ENCODE assay signal across 1 cellular context in the genomic region with DNA sequence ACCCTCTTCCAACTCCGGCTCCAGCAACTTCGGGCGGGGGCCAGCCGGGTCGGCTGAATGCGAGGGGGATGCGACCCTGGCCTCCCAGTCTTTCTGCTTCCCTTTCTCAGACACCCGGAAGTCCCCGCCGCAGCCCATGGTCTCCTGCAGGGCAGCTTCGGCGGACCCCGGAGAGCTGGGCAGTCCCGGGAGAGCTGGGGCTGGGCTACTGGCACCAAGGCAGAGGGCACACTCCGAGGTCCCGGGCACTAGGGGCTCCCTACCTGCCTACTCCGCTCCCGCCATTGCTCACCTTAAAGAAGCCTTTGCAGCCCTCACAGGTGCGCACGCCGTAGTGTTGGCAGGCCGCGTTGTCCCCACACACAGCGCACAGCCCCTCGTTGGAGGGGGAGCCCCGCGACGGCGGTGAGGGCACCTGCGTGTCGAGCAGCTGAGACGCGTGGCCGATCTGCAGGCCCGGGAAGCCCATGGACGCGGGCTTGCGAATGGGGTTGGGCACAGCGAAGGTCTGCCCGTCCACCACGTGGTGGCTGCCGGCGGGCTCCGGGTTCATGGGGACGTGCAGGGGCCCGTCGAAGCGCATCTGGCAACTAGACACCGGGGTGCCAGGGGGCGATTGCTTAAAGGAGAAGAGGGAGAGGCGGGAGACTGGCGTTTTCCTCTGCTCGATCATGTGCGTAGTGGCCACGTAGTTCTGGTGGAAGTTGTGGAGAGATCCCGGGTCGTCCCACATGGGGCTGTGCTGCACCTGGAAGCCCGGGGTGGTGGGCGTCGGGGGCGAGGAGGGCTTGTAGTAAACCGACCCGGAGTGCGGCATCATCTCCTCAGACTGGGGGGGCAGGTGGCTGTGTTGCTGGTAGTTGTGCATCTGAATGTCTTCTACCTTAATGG.
TF ChIP-seq lines count a peak whose summit lies in the region.

No MANE protein-coding gene starts in this region.

TF ChIP-seq in WTC11, 78 proteins besides CTCF, POLR2A, EP300 and RAD21 (continued from another document):
- TF ChIP-seq, protein P1, sequence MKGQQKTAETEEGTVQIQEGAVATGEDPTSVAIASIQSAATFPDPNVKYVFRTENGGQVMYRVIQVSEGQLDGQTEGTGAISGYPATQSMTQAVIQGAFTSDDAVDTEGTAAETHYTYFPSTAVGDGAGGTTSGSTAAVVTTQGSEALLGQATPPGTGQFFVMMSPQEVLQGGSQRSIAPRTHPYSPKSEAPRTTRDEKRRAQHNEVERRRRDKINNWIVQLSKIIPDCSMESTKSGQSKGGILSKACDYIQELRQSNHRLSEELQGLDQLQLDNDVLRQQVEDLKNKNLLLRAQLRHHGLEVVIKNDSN (CRISPR knock-in tag; IDR thresholded peaks at IDR 0.05) = peak; percentile 45
- TF ChIP-seq CREB1 (CRISPR knock-in tag; IDR thresholded peaks at IDR 0.05) = 0 out of 2 replicates have a peak, but pooled peaks have one; percentile 78
- no peak for TF ChIP-seq PRRX2 (CRISPR knock-in tag; IDR thresholded peaks at IDR 0.05)
- peak; percentile 75; the same call in 1 of the 2 replicates for TF ChIP-seq FOXP1 (CRISPR knock-in tag; IDR thresholded peaks at IDR 0.05; ENCODE audit: borderline replicate concordance)
- TF ChIP-seq, protein P2, sequence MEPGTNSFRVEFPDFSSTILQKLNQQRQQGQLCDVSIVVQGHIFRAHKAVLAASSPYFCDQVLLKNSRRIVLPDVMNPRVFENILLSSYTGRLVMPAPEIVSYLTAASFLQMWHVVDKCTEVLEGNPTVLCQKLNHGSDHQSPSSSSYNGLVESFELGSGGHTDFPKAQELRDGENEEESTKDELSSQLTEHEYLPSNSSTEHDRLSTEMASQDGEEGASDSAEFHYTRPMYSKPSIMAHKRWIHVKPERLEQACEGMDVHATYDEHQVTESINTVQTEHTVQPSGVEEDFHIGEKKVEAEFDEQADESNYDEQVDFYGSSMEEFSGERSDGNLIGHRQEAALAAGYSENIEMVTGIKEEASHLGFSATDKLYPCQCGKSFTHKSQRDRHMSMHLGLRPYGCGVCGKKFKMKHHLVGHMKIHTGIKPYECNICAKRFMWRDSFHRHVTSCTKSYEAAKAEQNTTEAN (CRISPR knock-in tag; IDR thresholded peaks at IDR 0.05) = peak; percentile 79; the same call in 1 of the 2 replicates
- no peak for TF ChIP-seq ELF4 (CRISPR knock-in tag; IDR thresholded peaks at IDR 0.05; ENCODE audit: low read depth)
- no peak for TF ChIP-seq ZNF423 (CRISPR knock-in tag; IDR thresholded peaks at IDR 0.05)
- TF ChIP-seq RORB (CRISPR knock-in tag; IDR thresholded peaks at IDR 0.05) = no peak
- peak; percentile 35 for TF ChIP-seq MYBL2 (CRISPR knock-in tag; IDR thresholded peaks at IDR 0.05)
- TF ChIP-seq CBFB (CRISPR knock-in tag; IDR thresholded peaks at IDR 0.05; ENCODE audit: low read depth) = no peak
- TF ChIP-seq, protein P3, sequence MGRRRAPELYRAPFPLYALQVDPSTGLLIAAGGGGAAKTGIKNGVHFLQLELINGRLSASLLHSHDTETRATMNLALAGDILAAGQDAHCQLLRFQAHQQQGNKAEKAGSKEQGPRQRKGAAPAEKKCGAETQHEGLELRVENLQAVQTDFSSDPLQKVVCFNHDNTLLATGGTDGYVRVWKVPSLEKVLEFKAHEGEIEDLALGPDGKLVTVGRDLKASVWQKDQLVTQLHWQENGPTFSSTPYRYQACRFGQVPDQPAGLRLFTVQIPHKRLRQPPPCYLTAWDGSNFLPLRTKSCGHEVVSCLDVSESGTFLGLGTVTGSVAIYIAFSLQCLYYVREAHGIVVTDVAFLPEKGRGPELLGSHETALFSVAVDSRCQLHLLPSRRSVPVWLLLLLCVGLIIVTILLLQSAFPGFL (CRISPR knock-in tag; IDR thresholded peaks at IDR 0.05; ENCODE audit: borderline replicate concordance) = no peak
- TF ChIP-seq SMAD3 (CRISPR knock-in tag; IDR thresholded peaks at IDR 0.05; ENCODE audit: borderline replicate concordance) = peak; percentile 26; the same call in 1 of the 2 replicates
- TF ChIP-seq JAZF1 (CRISPR knock-in tag; IDR thresholded peaks at IDR 0.05) = no peak
- TF ChIP-seq IRF2 (CRISPR knock-in tag; IDR thresholded peaks at IDR 0.05; ENCODE audit: borderline replicate concordance, low read depth) = no peak
- TF ChIP-seq ZNF263 (CRISPR knock-in tag; IDR thresholded peaks at IDR 0.05; ENCODE audit: low read depth) = no peak
- TF ChIP-seq, protein P4, sequence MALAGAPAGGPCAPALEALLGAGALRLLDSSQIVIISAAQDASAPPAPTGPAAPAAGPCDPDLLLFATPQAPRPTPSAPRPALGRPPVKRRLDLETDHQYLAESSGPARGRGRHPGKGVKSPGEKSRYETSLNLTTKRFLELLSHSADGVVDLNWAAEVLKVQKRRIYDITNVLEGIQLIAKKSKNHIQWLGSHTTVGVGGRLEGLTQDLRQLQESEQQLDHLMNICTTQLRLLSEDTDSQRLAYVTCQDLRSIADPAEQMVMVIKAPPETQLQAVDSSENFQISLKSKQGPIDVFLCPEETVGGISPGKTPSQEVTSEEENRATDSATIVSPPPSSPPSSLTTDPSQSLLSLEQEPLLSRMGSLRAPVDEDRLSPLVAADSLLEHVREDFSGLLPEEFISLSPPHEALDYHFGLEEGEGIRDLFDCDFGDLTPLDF (CRISPR knock-in tag; IDR thresholded peaks at IDR 0.05) = no peak
- no peak for TF ChIP-seq EMX1 (CRISPR knock-in tag; IDR thresholded peaks at IDR 0.05)
- no peak for TF ChIP-seq HMGA2 (CRISPR knock-in tag; IDR thresholded peaks at IDR 0.05)
- no peak for TF ChIP-seq GRHL2 (CRISPR knock-in tag; IDR thresholded peaks at IDR 0.05; ENCODE audit: insufficient replicate concordance, severe bottlenecking)
- TF ChIP-seq, protein P5, sequence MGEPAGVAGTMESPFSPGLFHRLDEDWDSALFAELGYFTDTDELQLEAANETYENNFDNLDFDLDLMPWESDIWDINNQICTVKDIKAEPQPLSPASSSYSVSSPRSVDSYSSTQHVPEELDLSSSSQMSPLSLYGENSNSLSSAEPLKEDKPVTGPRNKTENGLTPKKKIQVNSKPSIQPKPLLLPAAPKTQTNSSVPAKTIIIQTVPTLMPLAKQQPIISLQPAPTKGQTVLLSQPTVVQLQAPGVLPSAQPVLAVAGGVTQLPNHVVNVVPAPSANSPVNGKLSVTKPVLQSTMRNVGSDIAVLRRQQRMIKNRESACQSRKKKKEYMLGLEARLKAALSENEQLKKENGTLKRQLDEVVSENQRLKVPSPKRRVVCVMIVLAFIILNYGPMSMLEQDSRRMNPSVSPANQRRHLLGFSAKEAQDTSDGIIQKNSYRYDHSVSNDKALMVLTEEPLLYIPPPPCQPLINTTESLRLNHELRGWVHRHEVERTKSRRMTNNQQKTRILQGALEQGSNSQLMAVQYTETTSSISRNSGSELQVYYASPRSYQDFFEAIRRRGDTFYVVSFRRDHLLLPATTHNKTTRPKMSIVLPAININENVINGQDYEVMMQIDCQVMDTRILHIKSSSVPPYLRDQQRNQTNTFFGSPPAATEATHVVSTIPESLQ (CRISPR knock-in tag; IDR thresholded peaks at IDR 0.05) = no peak
- no peak for TF ChIP-seq FOXJ3 (CRISPR knock-in tag; IDR thresholded peaks at IDR 0.05; ENCODE audit: borderline replicate concordance)
- TF ChIP-seq ZNF317 (CRISPR knock-in tag; IDR thresholded peaks at IDR 0.05; ENCODE audit: borderline replicate concordance, low read depth) = no peak
- no peak for TF ChIP-seq JUN (CRISPR knock-in tag; IDR thresholded peaks at IDR 0.05)
- no peak for TF ChIP-seq GTF2I (CRISPR knock-in tag; conservative IDR thresholded peaks at IDR 0.05)
